Comparison of ENCODE assay signal across 1 cellular context in the genomic region with DNA sequence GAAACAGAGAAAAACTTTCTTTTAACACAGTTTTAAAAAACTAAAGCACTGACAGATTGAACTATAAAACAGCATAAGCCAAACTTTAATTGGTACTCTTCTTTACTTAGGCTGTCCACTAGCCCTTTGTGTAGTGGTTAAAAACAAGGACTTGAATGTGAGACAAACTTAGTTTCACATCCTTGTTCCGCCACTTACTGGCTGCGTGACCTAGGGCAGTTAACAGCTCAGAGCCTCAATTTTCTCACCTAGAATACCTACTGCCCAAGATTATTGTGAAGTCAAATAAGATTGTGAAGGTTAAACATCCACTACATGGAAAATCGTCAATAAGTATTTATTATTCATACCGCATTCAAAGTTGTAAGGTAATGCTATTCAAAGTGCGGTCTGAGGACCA.
TF ChIP-seq lines count a peak whose summit lies in the region.

No MANE protein-coding gene starts in this region.

TF ChIP-seq in GM23338, 12 proteins besides CTCF, POLR2A, EP300 and RAD21 (continued from another document):
- TF ChIP-seq ETS1 (IDR thresholded peaks at IDR 0.05) (no peak), JUNB (IDR thresholded peaks at IDR 0.05; ENCODE audit: unreplicated experiment) (no peak), POLR2AphosphoS5 (IDR thresholded peaks at IDR 0.05; ENCODE audit: low read depth) (no peak), EZH2 (IDR thresholded peaks at IDR 0.05; ENCODE audit: low read depth, unreplicated experiment) (no peak), EZH2phosphoT487 (IDR thresholded peaks at IDR 0.05; ENCODE audit: unreplicated experiment) (no peak), ZNF114 (CRISPR knock-in tag; IDR thresholded peaks at IDR 0.05) (no peak), ZNF331 (CRISPR knock-in tag; IDR thresholded peaks at IDR 0.05; ENCODE audit: low read depth) (no peak)
- TF ChIP-seq, protein P1, sequence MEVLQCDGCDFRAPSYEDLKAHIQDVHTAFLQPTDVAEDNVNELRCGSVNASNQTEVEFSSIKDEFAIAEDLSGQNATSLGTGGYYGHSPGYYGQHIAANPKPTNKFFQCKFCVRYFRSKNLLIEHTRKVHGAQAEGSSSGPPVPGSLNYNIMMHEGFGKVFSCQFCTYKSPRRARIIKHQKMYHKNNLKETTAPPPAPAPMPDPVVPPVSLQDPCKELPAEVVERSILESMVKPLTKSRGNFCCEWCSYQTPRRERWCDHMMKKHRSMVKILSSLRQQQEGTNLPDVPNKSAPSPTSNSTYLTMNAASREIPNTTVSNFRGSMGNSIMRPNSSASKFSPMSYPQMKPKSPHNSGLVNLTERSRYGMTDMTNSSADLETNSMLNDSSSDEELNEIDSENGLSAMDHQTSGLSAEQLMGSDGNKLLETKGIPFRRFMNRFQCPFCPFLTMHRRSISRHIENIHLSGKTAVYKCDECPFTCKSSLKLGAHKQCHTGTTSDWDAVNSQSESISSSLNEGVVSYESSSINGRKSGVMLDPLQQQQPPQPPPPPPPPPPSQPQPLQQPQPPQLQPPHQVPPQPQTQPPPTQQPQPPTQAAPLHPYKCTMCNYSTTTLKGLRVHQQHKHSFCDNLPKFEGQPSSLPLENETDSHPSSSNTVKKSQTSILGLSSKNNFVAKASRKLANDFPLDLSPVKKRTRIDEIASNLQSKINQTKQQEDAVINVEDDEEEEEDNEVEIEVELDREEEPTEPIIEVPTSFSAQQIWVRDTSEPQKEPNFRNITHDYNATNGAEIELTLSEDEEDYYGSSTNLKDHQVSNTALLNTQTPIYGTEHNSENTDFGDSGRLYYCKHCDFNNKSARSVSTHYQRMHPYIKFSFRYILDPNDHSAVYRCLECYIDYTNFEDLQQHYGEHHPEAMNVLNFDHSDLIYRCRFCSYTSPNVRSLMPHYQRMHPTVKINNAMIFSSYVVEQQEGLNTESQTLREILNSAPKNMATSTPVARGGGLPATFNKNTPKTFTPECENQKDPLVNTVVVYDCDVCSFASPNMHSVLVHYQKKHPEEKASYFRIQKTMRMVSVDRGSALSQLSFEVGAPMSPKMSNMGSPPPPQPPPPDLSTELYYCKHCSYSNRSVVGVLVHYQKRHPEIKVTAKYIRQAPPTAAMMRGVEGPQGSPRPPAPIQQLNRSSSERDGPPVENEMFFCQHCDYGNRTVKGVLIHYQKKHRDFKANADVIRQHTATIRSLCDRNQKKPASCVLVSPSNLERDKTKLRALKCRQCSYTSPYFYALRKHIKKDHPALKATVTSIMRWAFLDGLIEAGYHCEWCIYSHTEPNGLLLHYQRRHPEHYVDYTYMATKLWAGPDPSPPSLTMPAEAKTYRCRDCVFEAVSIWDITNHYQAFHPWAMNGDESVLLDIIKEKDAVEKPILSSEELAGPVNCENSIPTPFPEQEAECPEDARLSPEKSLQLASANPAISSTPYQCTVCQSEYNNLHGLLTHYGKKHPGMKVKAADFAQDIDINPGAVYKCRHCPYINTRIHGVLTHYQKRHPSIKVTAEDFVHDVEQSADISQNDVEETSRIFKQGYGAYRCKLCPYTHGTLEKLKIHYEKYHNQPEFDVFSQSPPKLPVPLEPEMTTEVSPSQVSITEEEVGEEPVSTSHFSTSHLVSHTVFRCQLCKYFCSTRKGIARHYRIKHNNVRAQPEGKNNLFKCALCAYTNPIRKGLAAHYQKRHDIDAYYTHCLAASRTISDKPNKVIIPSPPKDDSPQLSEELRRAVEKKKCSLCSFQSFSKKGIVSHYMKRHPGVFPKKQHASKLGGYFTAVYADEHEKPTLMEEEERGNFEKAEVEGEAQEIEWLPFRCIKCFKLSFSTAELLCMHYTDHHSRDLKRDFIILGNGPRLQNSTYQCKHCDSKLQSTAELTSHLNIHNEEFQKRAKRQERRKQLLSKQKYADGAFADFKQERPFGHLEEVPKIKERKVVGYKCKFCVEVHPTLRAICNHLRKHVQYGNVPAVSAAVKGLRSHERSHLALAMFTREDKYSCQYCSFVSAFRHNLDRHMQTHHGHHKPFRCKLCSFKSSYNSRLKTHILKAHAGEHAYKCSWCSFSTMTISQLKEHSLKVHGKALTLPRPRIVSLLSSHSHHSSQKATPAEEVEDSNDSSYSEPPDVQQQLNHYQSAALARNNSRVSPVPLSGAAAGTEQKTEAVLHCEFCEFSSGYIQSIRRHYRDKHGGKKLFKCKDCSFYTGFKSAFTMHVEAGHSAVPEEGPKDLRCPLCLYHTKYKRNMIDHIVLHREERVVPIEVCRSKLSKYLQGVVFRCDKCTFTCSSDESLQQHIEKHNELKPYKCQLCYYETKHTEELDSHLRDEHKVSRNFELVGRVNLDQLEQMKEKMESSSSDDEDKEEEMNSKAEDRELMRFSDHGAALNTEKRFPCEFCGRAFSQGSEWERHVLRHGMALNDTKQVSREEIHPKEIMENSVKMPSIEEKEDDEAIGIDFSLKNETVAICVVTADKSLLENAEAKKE (CRISPR knock-in tag; IDR thresholded peaks at IDR 0.05): no peak
